Comparison of ENCODE assay signal across 8 cellular contexts in the genomic region with DNA sequence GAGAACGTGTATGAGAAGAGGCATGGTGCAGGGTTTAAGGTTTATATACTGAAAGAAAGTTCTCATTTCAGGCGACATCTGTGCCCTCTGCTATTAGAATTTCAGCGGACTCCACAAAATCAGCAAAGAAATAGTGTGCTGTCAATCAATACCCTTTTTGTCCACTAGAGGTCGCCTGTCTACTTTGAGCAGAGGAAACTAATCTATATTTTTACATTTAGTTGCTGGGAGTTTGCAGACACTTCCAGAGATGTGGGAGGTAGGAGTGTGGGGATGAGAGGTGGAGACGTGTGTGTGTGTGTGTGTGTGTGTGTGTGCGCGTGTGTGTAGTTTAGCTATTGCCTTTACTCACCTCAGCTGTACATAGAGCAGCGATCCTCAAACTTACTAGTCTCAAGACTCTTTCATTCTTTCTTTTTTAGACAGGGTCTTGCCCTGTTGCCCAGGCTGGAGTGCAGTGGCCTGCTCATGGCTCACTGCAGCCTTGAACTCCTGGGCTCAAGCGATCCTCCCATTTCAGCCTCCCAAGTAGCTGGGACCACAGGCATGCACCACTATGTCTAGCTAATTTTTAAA. TPM values are rescaled to one million over a fixed set of nuclear protein-coding genes. Genes with fewer than 3 reads are reported as not detected.
DNase-seq lines count a peak whose midpoint lies in the region; ATAC-seq and TF ChIP-seq lines count a peak whose summit lies in the region.

No MANE protein-coding gene starts in this region.

- no peaks in the 10 kb centered on the region for H3K36me3 Mint-ChIP-seq in immature natural killer cell

- H3K9me3 Mint-ChIP-seq in immature natural killer cell: no peaks in the 10 kb centered on the region

- no peak for ATAC-seq in HG02870 (IDR thresholded peaks at IDR 0.05; ENCODE audit: unreplicated experiment)

- DNase-seq in DMS153 treated with DMSO at 0.1 percent for 48 hours (lab: John Stamatoyannopoulos, UW; ENCODE audit: unreplicated experiment) (peak; percentile 11), HFF-Myc (ENCODE audit: extremely low read depth, low read depth) (peak; percentile 66), NCI-H82 (lab: John Stamatoyannopoulos, UW) (peak; percentile 72), amniotic epithelial cell (ENCODE audit: low read depth) (peak; percentile 73), immature natural killer cell (peak; percentile 51 to 62 (median 57)), GM19240 (ENCODE audit: insufficient read length, low spot score) (no peak)
- peak; percentile 3 to 82 (median 21) for DNase-seq in stimulated activated naive CD4-positive, alpha-beta T cell (lab: John Stamatoyannopoulos, UW)

- no peak overlapping the region for H3K4me3 ChIP-seq in HFF-Myc (replicated peaks; ENCODE audit: low read depth, low read length)

- H3K27me3 Mint-ChIP-seq in immature natural killer cell (ENCODE audit: low read depth in 3 of 3): peaks cover 0 to 3% (median 2%) of the 10 kb centered on the region in 3 donors

- peaks cover 0 to 2% of the 10 kb centered on the region in 2 donors for H3K4me1 Mint-ChIP-seq in immature natural killer cell

- H3K27ac Mint-ChIP-seq in immature natural killer cell: no peak overlapping the region

- peak; percentile 76 for TF ChIP-seq CTCF in HFF-Myc (IDR thresholded peaks at IDR 0.05; ENCODE audit: low read depth, low read length, missing control alignments)

- no peak overlapping the region for H3K4me3 Mint-ChIP-seq in immature natural killer cell

RNA-seq across cellular contexts. Expression of gene INAFM1, which starts 9.7 kb away (rescaled TPM):
- polyA plus RNA-seq in immature natural killer cell: 1 to 10 TPM; 1.2 to 3.9 (median 2.3) TPM

RNA-seq across cellular contexts. Expression of gene C5AR1, which starts 25.2 kb away (rescaled TPM):
- under 1 TPM in 2 of 3 donors, not detected in 1; 0.16 to 0.36 TPM for polyA plus RNA-seq in immature natural killer cell

RNA-seq across cellular contexts. Expression of gene CCDC9, which starts 28.1 kb away (rescaled TPM):
- polyA plus RNA-seq in immature natural killer cell: 10 to 100 TPM in 1 of 3 donors, 1 to 10 TPM in 2; 2.6 to 12.2 (median 5.1) TPM

RNA-seq across cellular contexts. Expression of gene C5AR2, which starts 47.6 kb away (rescaled TPM):
- under 1 TPM in 2 of 3 donors, not detected in 1; 0.18 to 0.29 TPM for polyA plus RNA-seq in immature natural killer cell

RNA-seq across cellular contexts. Expression of gene BBC3, which starts 53.4 kb away (rescaled TPM):
- polyA plus RNA-seq in immature natural killer cell: 10 to 100 TPM in 1 of 3 donors, 1 to 10 TPM in 2; 8.3 to 13.9 (median 8.4) TPM
